Comparison of ENCODE assay signal across 1 cellular context in genomic region chr2:11357428-11357972, GRCh38.
A peak's percentile ranks its signal among the peaks of the same experiment; 100 is the strongest.
TF ChIP-seq lines count a peak whose summit lies in the region.

No MANE protein-coding gene starts in this region.

TF ChIP-seq in K562, 482 proteins besides CTCF, POLR2A, EP300 and RAD21:
- TF ChIP-seq CREM (IDR thresholded peaks at IDR 0.05; ENCODE audit: low read depth) (peak; percentile 17; the same call in 1 of the 2 replicates), ETV1 (tag; conservative IDR thresholded peaks at IDR 0.05; ENCODE audit: low read depth) (no peak)
